Comparison of ENCODE assay signal across 19 cellular contexts in genomic region chr9:73125651-73126050, GRCh38. TPM values are rescaled to one million over a fixed set of nuclear protein-coding genes. Genes with fewer than 3 reads are reported as not detected.
DNase-seq lines count a peak whose midpoint lies in the region; ATAC-seq and TF ChIP-seq lines count a peak whose summit lies in the region.
"Had no signal": no experiment of that assay in that cellular context is flagged by ENCODE, and none has a peak within 500 bp of the region (broad histone marks: within the 10 kb centered on the region; RNA-seq: fewer than 3 reads in every experiment).

No MANE protein-coding gene starts in this region.

- no peaks in the 10 kb centered on the region for H3K36me3 Mint-ChIP-seq in activated CD4-positive, alpha-beta T cell treated with anti-CD3 and anti-CD28 coated beads for 36 hours (ENCODE audit: low read depth)

- no peak overlapping the region for H3K27ac Mint-ChIP-seq in activated CD4-positive, alpha-beta T cell treated with anti-CD3 and anti-CD28 coated beads for 36 hours
- no peak overlapping the region for H3K27ac Mint-ChIP-seq in stimulated activated naive CD8-positive, alpha-beta T cell treated with anti-CD3 and anti-CD28 coated beads, Interleukin-15, amount 100 ng/mL, for 72 hours

- peak; percentile 55 for ATAC-seq in activated CD4-positive, alpha-beta T cell treated with anti-CD3 and anti-CD28 coated beads for 36 hours
- ATAC-seq in GM18861 (IDR thresholded peaks at IDR 0.05; ENCODE audit: unreplicated experiment) = no peak
- ATAC-seq in stimulated activated naive CD8-positive, alpha-beta T cell treated with anti-CD3 and anti-CD28 coated beads, Interleukin-15, amount 100 ng/mL, for 72 hours = no peak

- TF ChIP-seq CTCF in osteoblast (IDR thresholded peaks at IDR 0.05; ENCODE audit: extremely low read depth, low read depth, low read length) (no peak), right atrium auricular region (IDR thresholded peaks at IDR 0.05) (no peak)

- H2AFZ ChIP-seq in osteoblast (ENCODE audit: low read length) = peak overlapping the region; percentile 5

- intact Hi-C loops in activated CD4-positive, alpha-beta T cell treated with anti-CD3 and anti-CD28 coated beads for 36 hours (cut with DNase I, micrococcal nuclease) = no loop called here

- POLR2A ChIA-PET in activated CD4-positive, alpha-beta T cell treated with anti-CD3 and anti-CD28 coated beads for 36 hours (lab: Charles Lee) = no interaction called here

- no peak overlapping the region for H3K4me3 ChIP-seq in osteoblast (ENCODE audit: insufficient read depth, low read length)
- no peak overlapping the region for H3K4me3 ChIP-seq in right atrium auricular region
- H3K4me3 ChIP-seq: HAP-1, SJCRH30 had no signal

- peak overlapping the region; percentile 77 for H3K27ac ChIP-seq in epithelial cell of prostate
- H3K27ac ChIP-seq in osteoblast (ENCODE audit: low read depth, low read length) = no peak overlapping the region
- H3K27ac ChIP-seq in right atrium auricular region = no peak overlapping the region
- H3K27ac ChIP-seq: HL-60, KMS-11, SJCRH30 had no signal

- H3K9me3 Mint-ChIP-seq in activated CD4-positive, alpha-beta T cell treated with anti-CD3 and anti-CD28 coated beads for 36 hours (ENCODE audit: low read depth) = no peaks in the 10 kb centered on the region
- no peaks in the 10 kb centered on the region for H3K9me3 Mint-ChIP-seq in stimulated activated naive CD8-positive, alpha-beta T cell treated with anti-CD3 and anti-CD28 coated beads, Interleukin-15, amount 100 ng/mL, for 72 hours

- no peaks in the 10 kb centered on the region for H3K9me3 ChIP-seq in osteoblast (ENCODE audit: low read depth, low read length)
- no peaks in the 10 kb centered on the region for H3K9me3 ChIP-seq in right atrium auricular region
- H3K9me3 ChIP-seq: HAP-1, SJCRH30 had no signal

- H3K4me2 ChIP-seq in osteoblast (ENCODE audit: insufficient read depth, low read length) = no peak overlapping the region
- H3K4me2 ChIP-seq: KMS-11 had no signal

- H3K4me1 ChIP-seq in osteoblast (ENCODE audit: insufficient read depth, low read length) (no peaks in the 10 kb centered on the region), right atrium auricular region (no peaks in the 10 kb centered on the region)
- H3K4me1 ChIP-seq: HAP-1, SJCRH30 had no signal

- peaks cover 13% of the 10 kb centered on the region for H3K4me1 Mint-ChIP-seq in activated CD4-positive, alpha-beta T cell treated with anti-CD3 and anti-CD28 coated beads for 36 hours
- H3K4me1 Mint-ChIP-seq in stimulated activated naive CD8-positive, alpha-beta T cell treated with anti-CD3 and anti-CD28 coated beads, Interleukin-15, amount 100 ng/mL, for 72 hours = peaks cover 5% of the 10 kb centered on the region

- H3K79me2 ChIP-seq in osteoblast (ENCODE audit: insufficient read depth, low read length) = no peaks in the 10 kb centered on the region

- CTCF ChIA-PET in activated CD4-positive, alpha-beta T cell treated with anti-CD3 and anti-CD28 coated beads for 36 hours (lab: Charles Lee) = no interaction called here

- no peaks in the 10 kb centered on the region for H4K20me1 ChIP-seq in osteoblast (ENCODE audit: insufficient read depth, low read length)

- H3K36me3 ChIP-seq in osteoblast (ENCODE audit: insufficient read depth, low read length) = no peaks in the 10 kb centered on the region
- H3K36me3 ChIP-seq in right atrium auricular region = no peaks in the 10 kb centered on the region
- H3K36me3 ChIP-seq: HAP-1, SJCRH30 had no signal

- H3K27me3 ChIP-seq in osteoblast (ENCODE audit: insufficient read depth, low read length) (no peaks in the 10 kb centered on the region), right atrium auricular region (no peaks in the 10 kb centered on the region)
- H3K27me3 ChIP-seq: SJCRH30 had no signal

- DNase-seq in activated CD4-positive, alpha-beta T cell treated with anti-CD3 and anti-CD28 coated beads for 36 hours = no peak
- DNase-seq in activated CD4-positive, alpha-beta T cell treated with anti-CD3 and anti-CD28 coated beads for 1 hour = no peak
- peak; percentile 74 for DNase-seq in RKO (ENCODE audit: low spot score)
- DNase-seq in epithelial cell of prostate (ENCODE audit: low read depth, low spot score) = no peak
- no peak for DNase-seq in osteoblast (ENCODE audit: insufficient read length, low spot score, missing footprints)
- DNase-seq in right atrium auricular region (ENCODE audit: low spot score) = no peak
- no peak for DNase-seq in stimulated activated naive CD8-positive, alpha-beta T cell treated with anti-CD3 and anti-CD28 coated beads, Interleukin-15, amount 100 ng/mL, for 72 hours
- DNase-seq: 8988T, C1 segment of cervical spinal cord, MM.1S, NCI-H1105, NCI-H1694 treated with DMSO at 0.1 percent for 48 hours, NCI-H510A treated with DMSO at 0.1 percent for 48 hours, RPMI8226, SJCRH30 had no signal

- H3K27me3 Mint-ChIP-seq in activated CD4-positive, alpha-beta T cell treated with anti-CD3 and anti-CD28 coated beads for 36 hours = no peaks in the 10 kb centered on the region
- no peaks in the 10 kb centered on the region for H3K27me3 Mint-ChIP-seq in stimulated activated naive CD8-positive, alpha-beta T cell treated with anti-CD3 and anti-CD28 coated beads, Interleukin-15, amount 100 ng/mL, for 72 hours

- H3K4me3 Mint-ChIP-seq in activated CD4-positive, alpha-beta T cell treated with anti-CD3 and anti-CD28 coated beads for 36 hours = no peak overlapping the region
- no peak overlapping the region for H3K4me3 Mint-ChIP-seq in stimulated activated naive CD8-positive, alpha-beta T cell treated with anti-CD3 and anti-CD28 coated beads, Interleukin-15, amount 100 ng/mL, for 72 hours

RNA-seq across cellular contexts. Expression of gene ANXA1, which starts 26.0 kb away (rescaled TPM):
- total RNA-seq in activated CD4-positive, alpha-beta T cell treated with anti-CD3 and anti-CD28 coated beads for 36 hours = 10 to 100 TPM; 26.0 to 30.9 TPM
- 803 and 816 TPM in 2 replicates for total RNA-seq in osteoblast
- 100 to 1,000 TPM in 1 of 2 donors, 10 to 100 TPM in 1; 69.8 to 142 TPM for total RNA-seq in right atrium auricular region
